ENCODE assay signal across 29 cellular contexts in genomic region chr5:164651544-164651943, GRCh38.
A peak's percentile ranks its signal among the peaks of the same experiment; 100 is the strongest.
DNase-seq lines count a peak whose midpoint lies in the region; ATAC-seq lines count a peak whose summit lies in the region.
"Had no signal": no experiment of that assay in that cellular context is flagged by ENCODE, and none has a peak within 500 bp of the region (broad histone marks: within the 10 kb centered on the region; RNA-seq: fewer than 3 reads in every experiment).

No MANE protein-coding gene starts in this region.

- no peaks in the 10 kb centered on the region for H3K36me3 ChIP-seq in ACC112 (ENCODE audit: insufficient read depth, low read length)
- H3K36me3 ChIP-seq: esophagus squamous epithelium had no signal

- ATAC-seq in GM19372 (IDR thresholded peaks at IDR 0.05; ENCODE audit: low read depth, unreplicated experiment) (peak; percentile 42), HG02588 (IDR thresholded peaks at IDR 0.05; ENCODE audit: unreplicated experiment) (peak; percentile 54), HG03439 (IDR thresholded peaks at IDR 0.05; ENCODE audit: unreplicated experiment) (peak; percentile 60), GM18909 (IDR thresholded peaks at IDR 0.05; ENCODE audit: poor library complexity, unreplicated experiment) (no peak), HG02885 (IDR thresholded peaks at IDR 0.05; ENCODE audit: poor library complexity, unreplicated experiment) (no peak)
- ATAC-seq: left colon, psoas muscle, SK-N-SH treated with all-trans-retinoic acid at 6 μM for 48 hours had no signal

- no peak for DNase-seq in SKM-1 treated with dmso at 0.1 percent for 144 hours (lab: John Stamatoyannopoulos, UW; ENCODE audit: unreplicated experiment)
- no peak for DNase-seq in NCI-H2227 treated with DMSO at 0.1 percent for 48 hours (lab: John Stamatoyannopoulos, UW)
- DNase-seq: activated CD4-positive, alpha-beta T cell treated with anti-CD3 and anti-CD28 coated beads, Interleukin-2, amount 50 U/mL, for 1 hour; activated naive CD4-positive, alpha-beta T cell treated with anti-CD3 and anti-CD28 coated beads, Interleukin-2, amount 10 ng/mL, durations not matched to agents 7 days and 5 days; anterior cingulate cortex; CD4-positive, alpha-beta memory T cell; cortex of kidney; DMS 273 treated with DMSO at 0.1 percent for 48 hours; endodermal cell; esophagus squamous epithelium; H7; left colon; mesenchymal stem cell; NCI-H1092 treated with DMSO at 0.1 percent for 48 hours; NCI-H2029 treated with DMSO at 0.1 percent for 48 hours; NCI-H226; NCI-H774; psoas muscle; stimulated activated CD8-positive, alpha-beta memory T cell treated with anti-CD3 and anti-CD28 coated beads, Interleukin-4, amount 100 ng/mL, for 48 hours; trophoblast cell had no signal

- no peaks in the 10 kb centered on the region for H3K79me2 ChIP-seq in ACC112 (ENCODE audit: control insufficient read depth, insufficient read depth, low read length, unreplicated experiment)
- H3K79me2 ChIP-seq: hepatocyte had no signal

- H3K27ac ChIP-seq in ACC112 (ENCODE audit: low read depth, low read length) = no peak overlapping the region
- H3K27ac ChIP-seq: 22Rv1, esophagus squamous epithelium, hepatocyte, psoas muscle had no signal

- no peaks in the 10 kb centered on the region for H3K4me1 ChIP-seq in ACC112 (ENCODE audit: control insufficient read depth, insufficient read depth, low read length, unreplicated experiment)
- H3K4me1 ChIP-seq: esophagus squamous epithelium, psoas muscle had no signal

- H3K4me3 ChIP-seq in ACC112 (ENCODE audit: low read depth, low read length) = peak overlapping the region; percentile 36; the same call in 1 of the 2 replicates
- H3K4me3 ChIP-seq: esophagus squamous epithelium, hepatocyte, psoas muscle had no signal

- H3K27me3 ChIP-seq in ACC112 (ENCODE audit: insufficient read depth, low read length) = no peaks in the 10 kb centered on the region
- H3K27me3 ChIP-seq: esophagus squamous epithelium, hepatocyte had no signal

- peak overlapping the region; percentile 29 for H2AFZ ChIP-seq in ACC112 (ENCODE audit: low read length, unreplicated experiment)
- H2AFZ ChIP-seq: hepatocyte had no signal

Comparison
In these comparisons a context has a peak if more than half of its experiments do, and no peak if none do; other contexts are left out.
1. ATAC-seq: peak in GM19372 (single experiment), HG02588 (single experiment) and HG03439 (single experiment); none in GM18909 (single experiment) and HG02885 (single experiment).